7 cellular contexts compared by ENCODE assay signal in the genomic region with DNA sequence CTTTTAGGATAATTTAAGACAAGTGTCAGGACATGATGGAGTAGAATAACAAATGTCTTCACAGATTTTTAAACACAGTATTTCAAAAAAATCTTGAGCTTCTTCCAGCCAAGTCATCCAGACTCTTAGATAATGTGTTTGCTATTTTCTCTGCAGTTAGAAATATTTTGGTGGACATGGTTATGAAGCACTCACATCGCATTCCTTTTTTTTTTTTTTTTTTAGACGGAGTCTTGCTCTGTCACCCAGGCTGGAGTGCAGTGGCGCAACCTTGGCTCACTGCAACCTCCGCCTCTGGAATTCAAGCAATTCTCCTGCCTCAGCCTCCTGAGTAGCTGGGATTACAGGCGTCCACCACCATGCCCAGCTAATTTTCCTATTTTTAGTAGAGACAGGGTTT.
A peak's percentile ranks its signal among the peaks of the same experiment; 100 is the strongest.
DNase-seq lines count a peak whose midpoint lies in the region; FAIRE-seq and TF ChIP-seq lines count a peak whose summit lies in the region.
"Not testable (repeated sequence)": the region's sequence is repeated elsewhere in the genome, so short reads cannot be mapped to it uniquely, and the experiment has no call there.

No MANE protein-coding gene starts in this region.

- POLR2A ChIA-PET in BJ (lab: Charles Lee): interaction anchor here (0.7 to 0.8 kb wide), 3 partner anchors 22 to 72 kb away, joined by 4 to 15 read pairs (median 9); no protein-coding TSS in a partner anchor

- not testable (repeated sequence) for H3K36me3 Mint-ChIP-seq in astrocyte (ENCODE audit: low read depth, unreplicated experiment)

- H3K9ac ChIP-seq in astrocyte (ENCODE audit: low read length); trophoblast cell (ENCODE audit: low read length): not testable (repeated sequence)

- FAIRE-seq in astrocyte (lab: Jason Lieb, UNC): not testable (repeated sequence)

- not testable (repeated sequence) for H4K8ac ChIP-seq in trophoblast cell (ENCODE audit: low read depth, low read length)

- peaks cover 22% of the 10 kb centered on the region for H3K27me3 Mint-ChIP-seq in astrocyte (ENCODE audit: low read depth, unreplicated experiment)

- H3K4me3 ChIP-seq in AG10803 (ENCODE audit: low read length); BJ (ENCODE audit: low read depth, low read length); astrocyte (ENCODE audit: insufficient read depth, low read depth, low read length); trophoblast cell (ENCODE audit: low read depth, low read length): not testable (repeated sequence)

- H3K27me3 ChIP-seq in BJ (ENCODE audit: control insufficient read depth, insufficient read depth, low read length); astrocyte (ENCODE audit: insufficient read depth, low read length); trophoblast cell (ENCODE audit: insufficient read depth, low read length): not testable (repeated sequence)

- H3K9me3 ChIP-seq in astrocyte (ENCODE audit: insufficient read depth, low read depth, low read length); trophoblast cell (ENCODE audit: insufficient read depth, low read depth, low read length): not testable (repeated sequence)

- H2BK5ac ChIP-seq in trophoblast cell (ENCODE audit: low read depth, low read length, poor library complexity): not testable (repeated sequence)

- H4K20me1 ChIP-seq in astrocyte (ENCODE audit: insufficient read depth, low read length): not testable (repeated sequence)

- not testable (repeated sequence) for H3K4ac ChIP-seq in trophoblast cell (ENCODE audit: low read depth, low read length)

- H3K36me3 ChIP-seq in BJ (ENCODE audit: control insufficient read depth, insufficient read depth, low read length); astrocyte (ENCODE audit: insufficient read depth, low read length); trophoblast cell (ENCODE audit: control insufficient read depth in 1 of 2, insufficient read depth in 2 of 2, low read length in 2 of 2): not testable (repeated sequence)

- H4K91ac ChIP-seq in trophoblast cell (ENCODE audit: low read depth, low read length): not testable (repeated sequence)

- H3K9me3 Mint-ChIP-seq in astrocyte (ENCODE audit: unreplicated experiment): not testable (repeated sequence)

- not testable (repeated sequence) for H3K79me2 ChIP-seq in astrocyte (ENCODE audit: insufficient read depth, low read length); trophoblast cell (ENCODE audit: control insufficient read depth, insufficient read depth, low read length, poor library complexity)

- H2BK12ac ChIP-seq in trophoblast cell (ENCODE audit: low read length): not testable (repeated sequence)

- not testable (repeated sequence) for H3K4me1 ChIP-seq in astrocyte (ENCODE audit: insufficient read depth, low read length); trophoblast cell (ENCODE audit: control insufficient read depth in 1 of 2, insufficient read depth in 2 of 2, low read length in 2 of 2)

- not testable (repeated sequence) for H2BK120ac ChIP-seq in trophoblast cell (ENCODE audit: insufficient read depth, low read length, poor library complexity)

- not testable (repeated sequence) for H3K4me2 ChIP-seq in astrocyte (ENCODE audit: low read length); trophoblast cell (ENCODE audit: low read length)

- H3K14ac ChIP-seq in trophoblast cell (ENCODE audit: low read length): not testable (repeated sequence)

- H3K4me1 Mint-ChIP-seq in astrocyte (ENCODE audit: low read depth, unreplicated experiment): not testable (repeated sequence)

- not testable (repeated sequence) for H2AFZ ChIP-seq in astrocyte (ENCODE audit: low read depth, low read length); trophoblast cell (ENCODE audit: insufficient read depth, low read length, poor library complexity)

- CTCF ChIA-PET in BJ (lab: Yijun Ruan, JAX): interaction anchor here (1.4 kb wide), 2 partner anchors 8 to 127 kb away, joined by 3 to 5 read pairs; no protein-coding TSS in a partner anchor

- H4K12ac ChIP-seq in trophoblast cell (ENCODE audit: low read depth, low read length): not testable (repeated sequence)

- H3K18ac ChIP-seq in trophoblast cell (ENCODE audit: low read length): not testable (repeated sequence)

- not testable (repeated sequence) for H3K27ac Mint-ChIP-seq in astrocyte (ENCODE audit: unreplicated experiment)

- H3K4me3 Mint-ChIP-seq in astrocyte (ENCODE audit: unreplicated experiment): not testable (repeated sequence)

- not testable (repeated sequence) for H3K79me1 ChIP-seq in trophoblast cell (ENCODE audit: low read length)

- H3K27ac ChIP-seq in astrocyte (ENCODE audit: low read depth, low read length); trophoblast cell (ENCODE audit: low read depth, low read length): not testable (repeated sequence)

- not testable (repeated sequence) for H3K23ac ChIP-seq in trophoblast cell (ENCODE audit: low read length)

- DNase-seq in AG10803 (ENCODE audit: low read depth): peak; percentile 89
- peak; percentile 13 for DNase-seq in BJ (ENCODE audit: low read depth)
- DNase-seq in GM03348 (ENCODE audit: low spot score): peak; percentile 50
- peak; percentile 61 for DNase-seq in GM04504 (ENCODE audit: low read depth)
- peak; percentile 17 for DNase-seq in astrocyte (ENCODE audit: low read depth)
- peak; percentile 55 for DNase-seq in fibroblast of gingiva (ENCODE audit: low read depth)
- DNase-seq in trophoblast cell: peak; percentile 58 to 76

- WGBS in trophoblast cell (ENCODE audit: extremely low coverage, insufficient coverage, insufficient read length): no CpG with 5 or more reads among the region's 5 CpGs

- not testable (repeated sequence) for H2AK5ac ChIP-seq in trophoblast cell (ENCODE audit: low read length)

- TF ChIP-seq CTCF in AG10803 (conservative IDR thresholded peaks at IDR 0.05; ENCODE audit: low read length); BJ (IDR thresholded peaks at IDR 0.05; ENCODE audit: insufficient read depth, low read depth, low read length); astrocyte (IDR thresholded peaks at IDR 0.05; ENCODE audit: insufficient read depth, low read depth, low read length): not testable (repeated sequence)

Comparison
In these comparisons a context has a peak if more than half of its experiments do, and no peak if none do; other contexts are left out.
1. DNase-seq: peak in every context shown above with its lines; median percentile 89 in AG10803; 67 in trophoblast cell; 61 in GM04504; 55 in fibroblast of gingiva; 50 in GM03348; 17 in astrocyte; 13 in BJ.